ENCODE assay signal across 8 cellular contexts in genomic region chr3:159766563-159767185, GRCh38.
DNase-seq lines count a peak whose midpoint lies in the region; ATAC-seq and TF ChIP-seq lines count a peak whose summit lies in the region.

No MANE protein-coding gene starts in this region.

- peaks cover 0 to 42% (median 0%) of the 10 kb centered on the region in 7 donors for H3K27me3 ChIP-seq in heart right ventricle
- no peaks in the 10 kb centered on the region for H3K27me3 ChIP-seq in SJCRH30
- H3K27me3 ChIP-seq in tibial nerve: no peaks in the 10 kb centered on the region

- DNase-seq in heart right ventricle (peak in 1 of 2 donors; percentile 24), left cardiac atrium (no peak), SJCRH30 (peak; percentile 32 to 64), glutamatergic neuron (no peak), tibial nerve (ENCODE audit: low spot score in 2 of 2) (no peak), HK-2 (ENCODE audit: unreplicated experiment) (no peak)
- no peak for DNase-seq in activated T-cell treated with anti-CD3 and anti-CD28 coated beads, Interleukin-2, amount 50 U/mL, for 24 hours

- no peaks in the 10 kb centered on the region for H3K9me3 ChIP-seq in heart right ventricle
- H3K9me3 ChIP-seq in SJCRH30 (replicated peaks): no peaks in the 10 kb centered on the region
- H3K9me3 ChIP-seq in tibial nerve: no peaks in the 10 kb centered on the region

- H3K27me3 Mint-ChIP-seq in glutamatergic neuron (ENCODE audit: unreplicated experiment): peaks cover 12% of the 10 kb centered on the region
- peaks cover 57% of the 10 kb centered on the region for H3K27me3 Mint-ChIP-seq in activated T-cell treated with anti-CD3 and anti-CD28 coated beads, Interleukin-2, amount 50 U/mL, for 24 hours

- TF ChIP-seq CTCF in heart right ventricle (IDR thresholded peaks at IDR 0.05) (peak; percentile 7 to 62 (median 50)), glutamatergic neuron (IDR thresholded peaks at IDR 0.05; ENCODE audit: partially characterized antibody, unreplicated experiment) (peak; percentile 74), tibial nerve (IDR thresholded peaks at IDR 0.05) (peak in 3 of 5 experiments; percentile 31 to 46 (median 41))

- no peak for TF ChIP-seq POLR2A in tibial nerve (IDR thresholded peaks at IDR 0.05)

- H3K27ac ChIP-seq in heart right ventricle: peak overlapping the region in 8 of 10 donors; percentile 95 to 99 (median 98)
- peak overlapping the region; percentile 82; the same call in 1 of the 2 replicates for H3K27ac ChIP-seq in SJCRH30
- H3K27ac ChIP-seq in tibial nerve: no peak overlapping the region

- ATAC-seq in heart right ventricle (no peak), left cardiac atrium (no peak), HG02973 (IDR thresholded peaks at IDR 0.05; ENCODE audit: unreplicated experiment) (no peak)

- H3K27ac Mint-ChIP-seq in glutamatergic neuron (ENCODE audit: unreplicated experiment): no peak overlapping the region
- no peak overlapping the region for H3K27ac Mint-ChIP-seq in activated T-cell treated with anti-CD3 and anti-CD28 coated beads, Interleukin-2, amount 50 U/mL, for 24 hours

- H3K4me3 ChIP-seq in heart right ventricle (peak overlapping the region in 8 of 10 donors; percentile 67 to 88 (median 84)), SJCRH30 (peak overlapping the region; percentile 61), tibial nerve (no peak overlapping the region)

- H3K36me3 Mint-ChIP-seq in glutamatergic neuron (ENCODE audit: unreplicated experiment): no peaks in the 10 kb centered on the region
- no peaks in the 10 kb centered on the region for H3K36me3 Mint-ChIP-seq in activated T-cell treated with anti-CD3 and anti-CD28 coated beads, Interleukin-2, amount 50 U/mL, for 24 hours (ENCODE audit: low read depth)

- WGBS in heart right ventricle, 2 donors: 75 to 86% methylated on average over 2 of the region's 2 CpGs
- 75 to 84% methylated on average over 2 of the region's 2 CpGs for WGBS in tibial nerve, 2 donors

- intact Hi-C loops in heart right ventricle (cut with DNase I): loop anchor here in 3 of 10 donors (2.0 to 10.0 kb wide), 3 partner anchors 36 to 88 kb away; no protein-coding TSS in a partner anchor
- intact Hi-C loops in left cardiac atrium (cut with DNase I): loop anchor here in 1 of 2 donors (5.0 to 10.0 kb wide), 2 partner anchors 41 to 92 kb away; no protein-coding TSS in a partner anchor

- peaks cover 12% of the 10 kb centered on the region for H3K4me1 Mint-ChIP-seq in glutamatergic neuron (ENCODE audit: low read depth, unreplicated experiment)
- peaks cover 16% of the 10 kb centered on the region for H3K4me1 Mint-ChIP-seq in activated T-cell treated with anti-CD3 and anti-CD28 coated beads, Interleukin-2, amount 50 U/mL, for 24 hours (ENCODE audit: low read depth)

- TF ChIP-seq EP300 in tibial nerve (IDR thresholded peaks at IDR 0.05): no peak

- H3K9me3 Mint-ChIP-seq in glutamatergic neuron (ENCODE audit: unreplicated experiment): peaks cover 8% of the 10 kb centered on the region
- H3K9me3 Mint-ChIP-seq in activated T-cell treated with anti-CD3 and anti-CD28 coated beads, Interleukin-2, amount 50 U/mL, for 24 hours: no peaks in the 10 kb centered on the region

- H3K4me3 Mint-ChIP-seq in glutamatergic neuron (ENCODE audit: unreplicated experiment): peak overlapping the region; percentile 97
- H3K4me3 Mint-ChIP-seq in activated T-cell treated with anti-CD3 and anti-CD28 coated beads, Interleukin-2, amount 50 U/mL, for 24 hours: no peak overlapping the region

- H3K4me1 ChIP-seq in heart right ventricle: peaks cover 6 to 60% (median 35%) of the 10 kb centered on the region in 9 donors
- H3K4me1 ChIP-seq in SJCRH30: peaks cover 15% of the 10 kb centered on the region
- H3K4me1 ChIP-seq in tibial nerve: peaks cover 0 to 37% (median 10%) of the 10 kb centered on the region in 4 donors

- H3K36me3 ChIP-seq in heart right ventricle (peaks cover 0 to 8% (median 0%) of the 10 kb centered on the region in 9 donors), SJCRH30 (no peaks in the 10 kb centered on the region), tibial nerve (no peaks in the 10 kb centered on the region)

Comparison
In these comparisons a context has a peak if more than half of its experiments do, and no peak if none do; other contexts are left out.
1. DNase-seq: peak in SJCRH30 (2 of 2); none in left cardiac atrium (single experiment), glutamatergic neuron (single experiment), tibial nerve (0 of 2), activated T-cell treated with anti-CD3 and anti-CD28 coated beads, Interleukin-2, amount 50 U/mL, for 24 hours (single experiment) and HK-2 (single experiment).
2. H3K27ac ChIP-seq: peak in heart right ventricle (8 of 10) and SJCRH30 (single experiment); none in tibial nerve (0 of 4).
3. H3K4me3 ChIP-seq: peak in heart right ventricle (8 of 10) and SJCRH30 (single experiment); none in tibial nerve (0 of 4).
4. Peak in every context shown above with its lines, with median percentiles within 50 percentile points of each other: CTCF ChIP-seq.